ENCODE assay signal across 21 cellular contexts in genomic region chr3:25447925-25448324, GRCh38. TPM values are rescaled to one million over a fixed set of nuclear protein-coding genes. Genes with fewer than 3 reads are reported as not detected.
A peak's percentile ranks its signal among the peaks of the same experiment; 100 is the strongest.
DNase-seq lines count a peak whose midpoint lies in the region; ATAC-seq, FAIRE-seq and TF ChIP-seq lines count a peak whose summit lies in the region.
"Had no signal": no experiment of that assay in that cellular context is flagged by ENCODE, and none has a peak within 500 bp of the region (broad histone marks: within the 10 kb centered on the region; RNA-seq: fewer than 3 reads in every experiment).

No MANE protein-coding gene starts in this region.

- H4K20me1 ChIP-seq in HepG2 (ENCODE audit: insufficient read depth, low read length) = no peaks in the 10 kb centered on the region

- TF ChIP-seq EP300 in HepG2 (IDR thresholded peaks at IDR 0.05; ENCODE audit: low read depth in 2 of 2, low read length in 2 of 2) (no peak), HepG2 (CRISPR knock-in tag; IDR thresholded peaks at IDR 0.05; ENCODE audit: borderline replicate concordance) (no peak)

- no peaks in the 10 kb centered on the region for H3K79me2 ChIP-seq in HepG2 (ENCODE audit: insufficient read depth, low read length)

- H3K36me3 Mint-ChIP-seq in osteocyte (ENCODE audit: unreplicated experiment) = no peaks in the 10 kb centered on the region

- no peak for FAIRE-seq in HepG2 (lab: Jason Lieb, UNC)
- FAIRE-seq: A204.1, GM12892, GM18507 had no signal

- intact Hi-C loops in HepG2 (cut with micrococcal nuclease; ENCODE audit: unreplicated experiment) = no loop called here
- intact Hi-C loops in right lobe of liver (cut with DNase I) = no loop called here

- H3K27me3 ChIP-seq in HepG2 (ENCODE audit: control insufficient read depth in 1 of 2, insufficient read depth in 2 of 2, low read length in 2 of 2) = no peaks in the 10 kb centered on the region; a peak in 1 of 5 replicates
- H3K27me3 ChIP-seq in right lobe of liver = no peaks in the 10 kb centered on the region
- H3K27me3 ChIP-seq in brain microvascular endothelial cell (replicated peaks) = no peaks in the 10 kb centered on the region

- WGBS in HepG2 (ENCODE audit: low lambda C conversion rate) = 74% methylated on average over 3 of the region's 3 CpGs
- WGBS in right lobe of liver (ENCODE audit: insufficient coverage, low coverage, low lambda C conversion rate, missing lambda C conversion rate) = 93% methylated on average over 3 of the region's 3 CpGs

- peaks cover 46% of the 10 kb centered on the region for H3K4me1 Mint-ChIP-seq in osteocyte (ENCODE audit: unreplicated experiment)

- no peaks in the 10 kb centered on the region for H3K27me3 Mint-ChIP-seq in osteocyte (ENCODE audit: unreplicated experiment)
- H3K27me3 Mint-ChIP-seq: CD4-positive, alpha-beta T cell had no signal

- no peak for TF ChIP-seq RAD21 in HepG2 (CRISPR knock-in tag; IDR thresholded peaks at IDR 0.05)

- BruUV-seq in HepG2 (replicated peaks; lab: Mats Ljungman, UMichigan) = no TSS peak

- H3K9ac ChIP-seq in HepG2 (ENCODE audit: insufficient read depth, low read depth, low read length) = no peak overlapping the region

- TF ChIP-seq CTCF in HepG2 (CRISPR knock-in tag; IDR thresholded peaks at IDR 0.05) (no peak), right lobe of liver (IDR thresholded peaks at IDR 0.05) (no peak), brain microvascular endothelial cell (IDR thresholded peaks at IDR 0.05; ENCODE audit: low read depth, low read length, missing control alignments) (no peak), osteocyte (IDR thresholded peaks at IDR 0.05) (no peak)

- H3K27ac ChIP-seq in HepG2 (ENCODE audit: extremely low read length, insufficient read depth, low read length) (no peak overlapping the region), right lobe of liver (no peak overlapping the region), brain microvascular endothelial cell (peak overlapping the region; percentile 67)
- H3K27ac ChIP-seq: C4-2B, HL-60 had no signal

- CTCF ChIA-PET in HepG2 (lab: Yijun Ruan, JAX; ENCODE audit: low intra/inter-chr PET ratio, low total read pairs) = no interaction called here

- no peak overlapping the region for H3K4me3 Mint-ChIP-seq in osteocyte (ENCODE audit: unreplicated experiment)
- H3K4me3 Mint-ChIP-seq: CD4-positive, alpha-beta T cell; H9 had no signal

- no peak overlapping the region for H3K4me3 ChIP-seq in HepG2 (replicated peaks in 1 of 3; ENCODE audit: insufficient read depth in 1 of 3, low read depth in 2 of 3, low read length in 3 of 3)
- no peak overlapping the region for H3K4me3 ChIP-seq in right lobe of liver
- no peak overlapping the region for H3K4me3 ChIP-seq in brain microvascular endothelial cell (ENCODE audit: low read depth, low read length)

- TF ChIP-seq POLR2A in HepG2 (IDR thresholded peaks at IDR 0.05; ENCODE audit: insufficient read depth in 1 of 2, low read depth in 2 of 2, low read length in 2 of 2) (no peak), right lobe of liver (IDR thresholded peaks at IDR 0.05) (no peak)

- no peak for DNase-seq in HepG2 (ENCODE audit: low spot score)
- no peak for DNase-seq in right lobe of liver
- no peak for DNase-seq in brain microvascular endothelial cell
- DNase-seq in osteocyte (ENCODE audit: extremely low spot score, unreplicated experiment) = no peak
- no peak for DNase-seq in NCI-H2029 treated with DMSO at 0.1 percent for 48 hours (lab: John Stamatoyannopoulos, UW)
- DNase-seq in NCI-H2171 (lab: John Stamatoyannopoulos, UW) = no peak
- DNase-seq: AML-193; CD4-positive, alpha-beta T cell; DMS153; DMS79; GDM1; GOT3; H9; IMR-90; KBM-7 had no signal

- no peak overlapping the region for H2AFZ ChIP-seq in HepG2 (ENCODE audit: low read length)

- H3K4me1 ChIP-seq in HepG2 (ENCODE audit: insufficient read depth, low read length) = no peaks in the 10 kb centered on the region
- H3K4me1 ChIP-seq in right lobe of liver = peaks cover 0 to 10% (median 0%) of the 10 kb centered on the region in 4 donors

- H3K4me2 ChIP-seq in HepG2 (ENCODE audit: low read depth, low read length) = no peak overlapping the region

- peak overlapping the region; percentile 93 for H3K27ac Mint-ChIP-seq in osteocyte (ENCODE audit: unreplicated experiment)
- H3K27ac Mint-ChIP-seq: CD4-positive, alpha-beta T cell had no signal

- in situ Hi-C loops in HepG2 (cut with HindIII; ENCODE audit: extremely low pct_ligation_motif_present, low pct_unique_long_range_greater_than_20kb) (no loop called here), brain microvascular endothelial cell (cut with HindIII; ENCODE audit: low pct_ligation_motif_present, low sequenced_read_pairs) (no loop called here)

- no peaks in the 10 kb centered on the region for H3K36me3 ChIP-seq in HepG2 (replicated peaks in 1 of 2; ENCODE audit: control insufficient read depth in 1 of 2, insufficient read depth in 2 of 2, low read length in 2 of 2)
- H3K36me3 ChIP-seq in right lobe of liver = no peaks in the 10 kb centered on the region
- peaks cover 10% of the 10 kb centered on the region for H3K36me3 ChIP-seq in brain microvascular endothelial cell (replicated peaks)

- POLR2A ChIA-PET in HepG2 (lab: Yijun Ruan, JAX) = no interaction called here

- H3K9me3 ChIP-seq in HepG2 (ENCODE audit: low read length) (no peaks in the 10 kb centered on the region), right lobe of liver (no peaks in the 10 kb centered on the region)

- ATAC-seq in HepG2 = no peak
- no peak for ATAC-seq in right lobe of liver
- no peak for ATAC-seq in HG03439 (IDR thresholded peaks at IDR 0.05; ENCODE audit: unreplicated experiment)

- no peaks in the 10 kb centered on the region for H3K9me3 Mint-ChIP-seq in osteocyte (ENCODE audit: unreplicated experiment)
- H3K9me3 Mint-ChIP-seq: CD4-positive, alpha-beta T cell; H9 had no signal

TF ChIP-seq in HepG2, 621 proteins besides CTCF, POLR2A, EP300 and RAD21:
- TF ChIP-seq ZNF768 (CRISPR knock-in tag; IDR thresholded peaks at IDR 0.05) (peak; percentile 47; the same call in 1 of the 2 replicates), HES4 (CRISPR knock-in tag; IDR thresholded peaks at IDR 0.05; ENCODE audit: borderline replicate concordance) (no peak)
TF ChIP-seq in HepG2: peak in this region for 1.

RNA-seq across cellular contexts. Expression of gene RARB, which starts 19.9 kb away (rescaled TPM):
- not detected in 2 replicates for total RNA-seq in HepG2 (2016; rRNA removed; fragmentation: Illumina TruSeq; extraction: Trizol)
- total RNA-seq in HepG2 (2016; cell fraction: cytosol; rRNA removed; fragmentation: Illumina TruSeq; extraction: Trizol; ENCODE audit: low read depth) = not detected in 2 replicates
- total RNA-seq in HepG2 (2016; cell fraction: insoluble cytoplasmic fraction; rRNA removed; fragmentation: Illumina TruSeq; extraction: Trizol) = not detected in 2 replicates
- not detected in 2 replicates for total RNA-seq in HepG2 (2016; cell fraction: membrane; rRNA removed; fragmentation: Illumina TruSeq; extraction: Trizol)
- not detected in 2 replicates for total RNA-seq in HepG2 (2016; cell fraction: nucleus; rRNA removed; fragmentation: Illumina TruSeq; extraction: Trizol)
- 0.16 TPM in 1 of 2 replicates, not detected in the other for polyA plus RNA-seq in HepG2 (2011; rRNA removed)
- polyA plus RNA-seq in HepG2 (2011; cell fraction: cytosol; rRNA removed) = 0.04 TPM in 1 of 2 replicates, not detected in the other
- 0.05 TPM in 1 of 2 replicates, not detected in the other for polyA plus RNA-seq in HepG2 (2011; cell fraction: nucleus; rRNA removed)
- polyA plus RNA-seq in HepG2 (2012) = 0.07 TPM in 1 of 2 replicates, not detected in the other
- polyA plus RNA-seq in HepG2 (2016; cell fraction: cytosol; fragmentation: Illumina TruSeq; extraction: Trizol; ENCODE audit: low read depth) = not detected in 2 replicates
- not detected in 2 replicates for polyA plus RNA-seq in HepG2 (2016; cell fraction: insoluble cytoplasmic fraction; fragmentation: Illumina TruSeq; extraction: Trizol; ENCODE audit: low read depth)
- not detected in 2 replicates for polyA plus RNA-seq in HepG2 (2016; cell fraction: membrane; fragmentation: Illumina TruSeq; extraction: Trizol; ENCODE audit: low read depth)
- polyA plus RNA-seq in HepG2 (2016; cell fraction: nucleus; fragmentation: Illumina TruSeq; extraction: Trizol; ENCODE audit: insufficient read depth, low read depth) = not detected in 2 replicates
- not detected in 2 replicates for polyA minus RNA-seq in HepG2 (2011; rRNA and poly(A)+ RNA removed; ENCODE audit: low replicate concordance)
- not detected in 2 replicates for polyA minus RNA-seq in HepG2 (2011; cell fraction: cytosol; rRNA and poly(A)+ RNA removed)
- 0.26 and 0.75 TPM in 2 replicates for polyA minus RNA-seq in HepG2 (2011; cell fraction: nucleus; rRNA and poly(A)+ RNA removed)
- 1 to 10 TPM; 1.2 to 2.8 (median 2.1) TPM for total RNA-seq in right lobe of liver
- 4.8 and 5.0 TPM in 2 replicates for total RNA-seq in osteocyte
- total RNA-seq: CD4-positive, alpha-beta T cell had no signal
